8 cellular contexts compared by ENCODE assay signal in genomic region chr9:35079041-35079425, GRCh38. TPM values are rescaled to one million over a fixed set of nuclear protein-coding genes. Genes with fewer than 3 reads are reported as not detected.
DNase-seq lines count a peak whose midpoint lies in the region; TF ChIP-seq lines count a peak whose summit lies in the region.

No MANE protein-coding gene starts in this region.

- H4K8ac ChIP-seq in H9 (replicated peaks; ENCODE audit: insufficient read length, low read depth, low read length) = no peak overlapping the region

- peaks cover 10% of the 10 kb centered on the region; the same call in 1 of the 2 replicates for H3K79me2 ChIP-seq in H9 (ENCODE audit: insufficient read depth, low read length)

- H3K18ac ChIP-seq in H9 (ENCODE audit: insufficient read length, low read depth, low read length) = peak overlapping the region; percentile 43

- H2BK15ac ChIP-seq in H9 (ENCODE audit: low read depth, low read length) = no peak overlapping the region

- H4K20me1 ChIP-seq in H9 (ENCODE audit: control insufficient read depth, insufficient read depth, insufficient read length) = no peaks in the 10 kb centered on the region

- no peak for DNase-seq in AG04450 (ENCODE audit: low read depth, low spot score)
- no peak for DNase-seq in H9
- peak; percentile 28 for DNase-seq in activated CD4-positive, alpha-beta memory T cell treated with anti-CD3 and anti-CD28 coated beads, Interleukin-2, amount 10 ng/mL, durations not matched to agents 7 days and 5 days
- no peak for DNase-seq in immature natural killer cell
- no peak for DNase-seq in midbrain (lab: John Stamatoyannopoulos, UW)
- no peak for DNase-seq in activated CD8-positive, alpha-beta memory T cell treated with anti-CD3 and anti-CD28 coated beads, Interleukin-2, amount 50 U/mL, for 48 hours
- no peak for DNase-seq in caudate nucleus (lab: John Stamatoyannopoulos, UW)

- peaks cover 21% of the 10 kb centered on the region for H3K36me3 ChIP-seq in thymus (ENCODE audit: control insufficient read depth, insufficient read depth)

- no peak overlapping the region for H4K5ac ChIP-seq in H9 (ENCODE audit: insufficient read length, low read depth, low read length)

- no peak overlapping the region for H4K91ac ChIP-seq in H9 (ENCODE audit: insufficient read length, low read depth, low read length)

- no CpG with 5 or more reads among the region's 10 CpGs for WGBS in H9 (ENCODE audit: extremely low coverage, insufficient read length, low lambda C conversion rate)
- 6% methylated on average over 10 of the region's 10 CpGs for WGBS in thymus

- H2AFZ ChIP-seq in H9 (ENCODE audit: low read length) = no peak overlapping the region

- peak overlapping the region; percentile 60 for H3K14ac ChIP-seq in H9 (ENCODE audit: insufficient read depth, low read length)

- H3K9me3 Mint-ChIP-seq in H9 (no peaks in the 10 kb centered on the region), immature natural killer cell (no peaks in the 10 kb centered on the region)
- no peaks in the 10 kb centered on the region for H3K9me3 Mint-ChIP-seq in activated CD4-positive, alpha-beta memory T cell treated with anti-CD3 and anti-CD28 coated beads, Interleukin-2, amount 10 ng/mL, durations not matched to agents 7 days and 5 days

- H3K4me1 ChIP-seq in H9 (ENCODE audit: insufficient read depth, low read length) (0 out of 2 replicates have a peak, but pooled peaks cover 2% of the 10 kb centered on the region), thymus (ENCODE audit: control insufficient read depth, insufficient read depth, low read length) (peaks cover 14% of the 10 kb centered on the region)

- no peak for TF ChIP-seq CTCF in AG04450 (IDR thresholded peaks at IDR 0.05; ENCODE audit: low read depth, low read length)
- no peak for TF ChIP-seq CTCF in H9 (conservative IDR thresholded peaks at IDR 0.05)

- CTCF ChIA-PET in AG04450 (lab: Charles Lee) = interaction anchor here (2.4 to 2.6 kb wide), 3 partner anchors 18 to 179 kb away, joined by 11 to 15 read pairs (median 11); partner anchors contain the start of gene PIGO
- CTCF ChIA-PET in activated CD4-positive, alpha-beta memory T cell treated with anti-CD3 and anti-CD28 coated beads, Interleukin-2, amount 10 ng/mL, durations not matched to agents 7 days and 5 days (lab: Charles Lee) = interaction anchor here (1.0 to 3.0 kb wide), 9 partner anchors 7 to 179 kb away, joined by 3 to 43 read pairs (median 6); partner anchors contain the start of genes ATOSB, PIGO, STOML2 and VCP

- H3K4me3 Mint-ChIP-seq in H9 (peak overlapping the region; percentile 90 to 94), immature natural killer cell (peak overlapping the region; percentile 91 to 98 (median 93))
- peak overlapping the region; percentile 95 for H3K4me3 Mint-ChIP-seq in activated CD4-positive, alpha-beta memory T cell treated with anti-CD3 and anti-CD28 coated beads, Interleukin-2, amount 10 ng/mL, durations not matched to agents 7 days and 5 days

- H3T11ph ChIP-seq in H9 (ENCODE audit: low read length) = no peak overlapping the region

- H2BK5ac ChIP-seq in H9 (ENCODE audit: insufficient read length, low read length) = no peak overlapping the region

- no peak overlapping the region for H2AK5ac ChIP-seq in H9 (ENCODE audit: insufficient read length, low read length)

- no peak overlapping the region for H3K4ac ChIP-seq in H9 (ENCODE audit: low read depth, low read length)

- H3K36me3 Mint-ChIP-seq in H9 (ENCODE audit: insufficient read depth in 1 of 3, low read depth in 3 of 3) = peaks cover 28 to 45% (median 42%) of the 10 kb centered on the region in 3 experiments; a peak in 6 of 7 replicates
- peaks cover 38% of the 10 kb centered on the region for H3K36me3 Mint-ChIP-seq in activated CD4-positive, alpha-beta memory T cell treated with anti-CD3 and anti-CD28 coated beads, Interleukin-2, amount 10 ng/mL, durations not matched to agents 7 days and 5 days (ENCODE audit: low read depth)
- H3K36me3 Mint-ChIP-seq in immature natural killer cell = peaks cover 0 to 6% (median 4%) of the 10 kb centered on the region in 3 donors

- H3K27me3 Mint-ChIP-seq in H9 (ENCODE audit: low read depth) (no peaks in the 10 kb centered on the region), immature natural killer cell (ENCODE audit: low read depth in 3 of 3) (peaks cover 0 to 3% (median 2%) of the 10 kb centered on the region in 3 donors)
- H3K27me3 Mint-ChIP-seq in activated CD4-positive, alpha-beta memory T cell treated with anti-CD3 and anti-CD28 coated beads, Interleukin-2, amount 10 ng/mL, durations not matched to agents 7 days and 5 days = no peaks in the 10 kb centered on the region

- H2BK120ac ChIP-seq in H9 (ENCODE audit: low read depth, low read length, poor library complexity, severe bottlenecking) = no peak overlapping the region

- peaks cover 11% of the 10 kb centered on the region for H3K23me2 ChIP-seq in H9 (ENCODE audit: insufficient read length, low read depth, low read length, poor library complexity, severe bottlenecking)

- peak overlapping the region; percentile 81 for H3K4me3 ChIP-seq in AG04450 (ENCODE audit: low read depth, low read length)
- peak overlapping the region; percentile 70 for H3K4me3 ChIP-seq in thymus (ENCODE audit: low read length)

- H3K27ac Mint-ChIP-seq in H9 (peak overlapping the region in 2 of 3 experiments; percentile 79 to 83; a peak in 5 of 7 replicates), immature natural killer cell (peak overlapping the region in 5 of 6 donors; percentile 29 to 88 (median 57))
- H3K27ac Mint-ChIP-seq in activated CD4-positive, alpha-beta memory T cell treated with anti-CD3 and anti-CD28 coated beads, Interleukin-2, amount 10 ng/mL, durations not matched to agents 7 days and 5 days = peak overlapping the region; percentile 99

- no peak overlapping the region for H2BK12ac ChIP-seq in H9 (ENCODE audit: insufficient read length, low read depth, low read length)

- POLR2A ChIA-PET in AG04450 (lab: Yijun Ruan, JAX) = interaction anchor here (0.7 to 1.4 kb wide), 4 partner anchors 9 to 33 kb away, joined by 3 to 11 read pairs (median 6); partner anchors contain the start of gene STOML2
- POLR2A ChIA-PET in activated CD4-positive, alpha-beta memory T cell treated with anti-CD3 and anti-CD28 coated beads, Interleukin-2, amount 10 ng/mL, durations not matched to agents 7 days and 5 days (lab: Charles Lee) = interaction anchor here (0.8 to 8.6 kb wide), 12 partner anchors 11 to 586 kb away, joined by 3 to 136 read pairs (median 10); partner anchors contain the start of genes ARHGEF39, ATOSB, DNAJB5 and PIGO

- peak overlapping the region; percentile 93 for H3K9ac ChIP-seq in H9 (ENCODE audit: extremely low read depth, insufficient read length, low read length)

- no peaks in the 10 kb centered on the region for H3K9me3 ChIP-seq in AG04450 (ENCODE audit: control insufficient read depth, insufficient read depth, low read length)
- no peaks in the 10 kb centered on the region for H3K9me3 ChIP-seq in H9 (ENCODE audit: control insufficient read depth, low read depth, low read length)
- H3K9me3 ChIP-seq in thymus (ENCODE audit: control insufficient read depth) = no peaks in the 10 kb centered on the region

- H3K27me3 ChIP-seq in AG04450 (ENCODE audit: control insufficient read depth, insufficient read depth, low read length) (no peaks in the 10 kb centered on the region), H9 (ENCODE audit: insufficient read depth, low read length) (no peaks in the 10 kb centered on the region), thymus (ENCODE audit: control insufficient read depth, insufficient read depth) (no peaks in the 10 kb centered on the region)

- H3K27ac ChIP-seq in AG04450 (ENCODE audit: low read depth, low read length) (no peak overlapping the region), H9 (ENCODE audit: insufficient read length, low read depth, low read length) (no peak overlapping the region), thymus (ENCODE audit: low read depth) (peak overlapping the region; percentile 91), caudate nucleus (ENCODE audit: low read depth, low read length) (no peak overlapping the region)

- peaks cover 7% of the 10 kb centered on the region for H3K79me1 ChIP-seq in H9 (ENCODE audit: insufficient read depth, low read depth, low read length, poor library complexity, severe bottlenecking)

- no peak overlapping the region for H2BK20ac ChIP-seq in H9 (ENCODE audit: low read depth, low read length, poor library complexity, severe bottlenecking)

- H3K4me2 ChIP-seq in H9 (ENCODE audit: insufficient read depth, insufficient read length, low read length) = peak overlapping the region; percentile 86

- H3K4me1 Mint-ChIP-seq in H9 = peaks cover 12 to 17% of the 10 kb centered on the region in 2 experiments
- peaks cover 45% of the 10 kb centered on the region for H3K4me1 Mint-ChIP-seq in activated CD4-positive, alpha-beta memory T cell treated with anti-CD3 and anti-CD28 coated beads, Interleukin-2, amount 10 ng/mL, durations not matched to agents 7 days and 5 days
- peaks cover 23 to 25% of the 10 kb centered on the region in 2 donors for H3K4me1 Mint-ChIP-seq in immature natural killer cell

- no peak overlapping the region for H3K56ac ChIP-seq in H9 (ENCODE audit: insufficient read length, low read depth, low read length)

- no peak overlapping the region for H3K23ac ChIP-seq in H9 (ENCODE audit: insufficient read length, low read depth, low read length)

RNA-seq across cellular contexts. Expression of gene FANCG, which starts 0.7 kb away (rescaled TPM):
- polyA plus RNA-seq in AG04450 (2011; rRNA removed) = 8.5 and 9.1 TPM in 2 replicates
- polyA minus RNA-seq in AG04450 (2011; rRNA and poly(A)+ RNA removed) = 9.5 and 11.5 TPM in 2 replicates
- total RNA-seq in H9 (2021) = 86.9 and 88.0 TPM in 2 replicates
- 100 to 1,000 TPM in 1 of 2 experiments, 10 to 100 TPM in 1; 97.0 to 100 TPM for total RNA-seq in activated CD4-positive, alpha-beta memory T cell treated with anti-CD3 and anti-CD28 coated beads, Interleukin-2, amount 10 ng/mL, durations not matched to agents 7 days and 5 days
- 10 to 100 TPM in 2 of 3 donors, 1 to 10 TPM in 1; 9.5 to 15.0 (median 10.6) TPM for polyA plus RNA-seq in immature natural killer cell
- polyA plus RNA-seq in thymus = 33.7 TPM

RNA-seq across cellular contexts. Expression of gene VCP, which starts 6.6 kb away (rescaled TPM):
- 386 and 411 TPM in 2 replicates for polyA plus RNA-seq in AG04450 (2011; rRNA removed)
- 515 and 594 TPM in 2 replicates for polyA minus RNA-seq in AG04450 (2011; rRNA and poly(A)+ RNA removed)
- total RNA-seq in H9 (2021) = 407 and 409 TPM in 2 replicates
- total RNA-seq in activated CD4-positive, alpha-beta memory T cell treated with anti-CD3 and anti-CD28 coated beads, Interleukin-2, amount 10 ng/mL, durations not matched to agents 7 days and 5 days = 100 to 1,000 TPM; 224 to 236 TPM
- polyA plus RNA-seq in immature natural killer cell = 100 to 1,000 TPM; 173 to 252 (median 248) TPM
- polyA plus RNA-seq in thymus = 71.1 TPM

RNA-seq across cellular contexts. Expression of gene PIGO, which starts 17.4 kb away (rescaled TPM):
- 14.1 and 14.3 TPM in 2 replicates for polyA plus RNA-seq in AG04450 (2011; rRNA removed)
- polyA minus RNA-seq in AG04450 (2011; rRNA and poly(A)+ RNA removed) = 17.5 and 18.8 TPM in 2 replicates
- total RNA-seq in H9 (2021) = 20.3 and 23.4 TPM in 2 replicates
- 10 to 100 TPM; 22.8 to 28.6 TPM for total RNA-seq in activated CD4-positive, alpha-beta memory T cell treated with anti-CD3 and anti-CD28 coated beads, Interleukin-2, amount 10 ng/mL, durations not matched to agents 7 days and 5 days
- 10 to 100 TPM; 23.6 to 38.9 (median 27.8) TPM for polyA plus RNA-seq in immature natural killer cell
- polyA plus RNA-seq in thymus = 18.2 TPM

RNA-seq across cellular contexts. Expression of gene STOML2, which starts 23.9 kb away (rescaled TPM):
- polyA plus RNA-seq in AG04450 (2011; rRNA removed) (125 and 151 TPM in 2 replicates), immature natural killer cell (100 to 1,000 TPM in 2 of 3 donors, 10 to 100 TPM in 1; 79.7 to 155 (median 116) TPM), thymus (58.0 TPM)
- 73.2 and 92.5 TPM in 2 replicates for polyA minus RNA-seq in AG04450 (2011; rRNA and poly(A)+ RNA removed)
- 192 and 193 TPM in 2 replicates for total RNA-seq in H9 (2021)
- 10 to 100 TPM; 96.0 to 96.9 TPM for total RNA-seq in activated CD4-positive, alpha-beta memory T cell treated with anti-CD3 and anti-CD28 coated beads, Interleukin-2, amount 10 ng/mL, durations not matched to agents 7 days and 5 days

RNA-seq across cellular contexts. Expression of gene ATOSB, which starts 36.6 kb away (rescaled TPM):
- 20.4 and 24.6 TPM in 2 replicates for polyA plus RNA-seq in AG04450 (2011; rRNA removed)
- 22.0 and 22.1 TPM in 2 replicates for polyA minus RNA-seq in AG04450 (2011; rRNA and poly(A)+ RNA removed)
- total RNA-seq in H9 (2021) = 5.6 and 6.1 TPM in 2 replicates
- total RNA-seq in activated CD4-positive, alpha-beta memory T cell treated with anti-CD3 and anti-CD28 coated beads, Interleukin-2, amount 10 ng/mL, durations not matched to agents 7 days and 5 days = 10 to 100 TPM; 24.6 to 26.8 TPM
- polyA plus RNA-seq in immature natural killer cell = 10 to 100 TPM in 1 of 3 donors, 1 to 10 TPM in 2; 3.3 to 15.6 (median 5.3) TPM
- 16.1 TPM for polyA plus RNA-seq in thymus
